8 cellular contexts compared by ENCODE assay signal in the genomic region with DNA sequence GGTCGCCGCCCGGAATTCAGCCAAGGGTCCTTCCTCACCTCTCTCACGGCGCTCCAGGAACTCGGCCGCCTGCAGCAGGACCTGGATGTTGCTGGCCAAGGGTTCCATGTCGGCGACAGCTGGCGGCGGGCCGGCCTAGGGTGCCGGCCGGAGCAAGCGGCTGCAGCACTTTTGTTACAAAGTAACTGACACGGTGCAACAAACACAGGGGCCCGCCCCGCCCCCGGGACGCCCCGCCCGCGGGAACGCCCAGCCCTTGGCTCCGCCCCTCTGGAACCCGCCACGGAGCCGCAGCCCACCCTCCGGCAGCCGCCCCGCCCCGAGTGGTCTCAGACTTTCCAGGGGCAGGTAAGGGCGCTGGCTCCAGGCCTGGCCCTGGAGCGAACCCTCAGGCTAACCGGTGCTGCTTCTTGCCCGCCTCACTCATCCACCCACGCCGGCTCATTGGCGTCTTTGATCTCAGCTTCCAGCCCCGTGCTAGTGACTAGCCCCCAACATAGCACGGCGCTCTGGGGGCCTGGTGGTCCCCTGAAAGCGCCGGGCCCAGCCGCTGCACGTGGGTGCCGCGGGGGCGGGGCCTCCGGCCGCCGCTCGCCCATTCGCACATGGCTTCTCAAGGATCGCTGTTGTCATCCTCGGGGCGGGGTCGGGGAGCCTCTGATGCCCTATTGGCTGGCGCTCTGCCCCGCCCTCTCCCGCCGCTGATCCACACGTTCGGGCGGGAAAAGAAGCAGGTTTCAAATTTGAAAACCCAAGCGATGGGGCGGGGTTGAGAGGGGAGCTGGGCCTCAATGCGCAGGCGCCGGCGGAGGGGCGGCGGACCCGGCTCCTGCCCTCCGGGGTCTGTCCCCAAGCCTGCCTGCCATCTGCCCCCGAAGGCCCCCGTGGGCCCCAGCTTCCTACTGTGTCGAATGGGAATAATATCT. TPM values are rescaled to one million over a fixed set of nuclear protein-coding genes. Genes with fewer than 3 reads are reported as not detected.
DNase-seq lines count a peak whose midpoint lies in the region; ATAC-seq, FAIRE-seq and TF ChIP-seq lines count a peak whose summit lies in the region.

A gene with protein sequence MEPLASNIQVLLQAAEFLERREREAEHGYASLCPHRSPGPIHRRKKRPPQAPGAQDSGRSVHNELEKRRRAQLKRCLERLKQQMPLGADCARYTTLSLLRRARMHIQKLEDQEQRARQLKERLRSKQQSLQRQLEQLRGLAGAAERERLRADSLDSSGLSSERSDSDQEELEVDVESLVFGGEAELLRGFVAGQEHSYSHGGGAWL (minus strand): TSS at position 176 of the 926 bp plus-strand sequence. CDS start 68 bp downstream, at position 108.

- H3K27me3 ChIP-seq in SU-DHL-6 (ENCODE audit: low read length) (no peaks in the 10 kb centered on the region), cardiac muscle cell (no peaks in the 10 kb centered on the region)

- peak; percentile 95 for FAIRE-seq in GM12892 (lab: Jason Lieb, UNC)

- peaks cover 14% of the 10 kb centered on the region for H3K4me1 Mint-ChIP-seq in activated naive CD8-positive, alpha-beta T cell treated with anti-CD3 and anti-CD28 coated beads for 36 hours
- H3K4me1 Mint-ChIP-seq in type B pancreatic cell (ENCODE audit: unreplicated experiment): peaks cover 10% of the 10 kb centered on the region

- H3K4me2 ChIP-seq in SU-DHL-6 (ENCODE audit: low read depth, low read length, poor library complexity, severe bottlenecking): peak within 1 kb of the TSS; percentile 88

- H3K79me2 ChIP-seq in SU-DHL-6 (ENCODE audit: insufficient read depth, low read length): no peaks in the 10 kb centered on the region

- peak; percentile 87 for DNase-seq in GM12892 (ENCODE audit: insufficient read length)
- DNase-seq in NCI-H1417 treated with DMSO at 0.1 percent for 48 hours (lab: John Stamatoyannopoulos, UW): peak; percentile 69
- DNase-seq in activated naive CD8-positive, alpha-beta T cell treated with anti-CD3 and anti-CD28 coated beads for 36 hours: peak; percentile 99
- DNase-seq in cardiac muscle cell (ENCODE audit: low read depth in 1 of 2, low spot score in 1 of 2): peak; percentile 96 to 99
- peak; percentile 93 for DNase-seq in pons (ENCODE audit: low spot score)
- peak; percentile 96 for DNase-seq in type B pancreatic cell (ENCODE audit: extremely low spot score, unreplicated experiment)

- TF ChIP-seq CTCF in SU-DHL-6 (IDR thresholded peaks at IDR 0.05; ENCODE audit: insufficient read depth, low read length, poor library complexity, severe bottlenecking): no peak
- TF ChIP-seq CTCF in cardiac muscle cell (IDR thresholded peaks at IDR 0.05; ENCODE audit: low read depth, low read length): no peak
- TF ChIP-seq CTCF in type B pancreatic cell (conservative IDR thresholded peaks at IDR 0.05): no peak

- peak within 1 kb of the TSS; percentile 72 for H2AFZ ChIP-seq in SU-DHL-6 (ENCODE audit: low read depth, low read length, severe bottlenecking)

- H3K27me3 Mint-ChIP-seq in activated naive CD8-positive, alpha-beta T cell treated with anti-CD3 and anti-CD28 coated beads for 36 hours: no peaks in the 10 kb centered on the region
- H3K27me3 Mint-ChIP-seq in type B pancreatic cell: no peaks in the 10 kb centered on the region

- no peaks in the 10 kb centered on the region for H3K4me1 ChIP-seq in cardiac muscle cell (ENCODE audit: low read depth)

- peaks cover 11% of the 10 kb centered on the region for H3K36me3 Mint-ChIP-seq in activated naive CD8-positive, alpha-beta T cell treated with anti-CD3 and anti-CD28 coated beads for 36 hours
- H3K36me3 Mint-ChIP-seq in type B pancreatic cell: peaks cover 5% of the 10 kb centered on the region

- H3K4me3 Mint-ChIP-seq in activated naive CD8-positive, alpha-beta T cell treated with anti-CD3 and anti-CD28 coated beads for 36 hours: peak within 1 kb of the TSS; percentile 87
- peak within 1 kb of the TSS; percentile 90 for H3K4me3 Mint-ChIP-seq in type B pancreatic cell

- peak within 1 kb of the TSS; percentile 75 for H3K9ac ChIP-seq in SU-DHL-6 (ENCODE audit: low read length)

- H3F3A ChIP-seq in SU-DHL-6 (ENCODE audit: insufficient read depth): peaks cover 29% of the 10 kb centered on the region

- peak; percentile 86 for ATAC-seq in HG02798 (IDR thresholded peaks at IDR 0.05; ENCODE audit: poor library complexity, unreplicated experiment)

- no peaks in the 10 kb centered on the region for H3K9me2 ChIP-seq in SU-DHL-6 (replicated peaks; ENCODE audit: insufficient read depth, low read length)

- 0 out of 2 replicates have a peak, but pooled peaks cover under 1% of the 10 kb centered on the region for H3K36me3 ChIP-seq in SU-DHL-6 (ENCODE audit: low read length)
- H3K36me3 ChIP-seq in cardiac muscle cell: no peaks in the 10 kb centered on the region

- no peaks in the 10 kb centered on the region for H3K9me3 Mint-ChIP-seq in activated naive CD8-positive, alpha-beta T cell treated with anti-CD3 and anti-CD28 coated beads for 36 hours
- H3K9me3 Mint-ChIP-seq in type B pancreatic cell: no peaks in the 10 kb centered on the region

- H4K20me1 ChIP-seq in SU-DHL-6 (ENCODE audit: low read depth, low read length): peaks cover 6% of the 10 kb centered on the region; the same call in 1 of the 2 replicates

- H3K27ac Mint-ChIP-seq in activated naive CD8-positive, alpha-beta T cell treated with anti-CD3 and anti-CD28 coated beads for 36 hours: peak within 1 kb of the TSS; percentile 90
- H3K27ac Mint-ChIP-seq in type B pancreatic cell: peak within 1 kb of the TSS; percentile 84

- TF ChIP-seq POLR2A in GM12892 (IDR thresholded peaks at IDR 0.05; ENCODE audit: low read depth, low read length): 0 out of 2 replicates have a peak, but pooled peaks have one; percentile 28

- peak within 1 kb of the TSS; percentile 64 for H3K4me3 ChIP-seq in SU-DHL-6 (ENCODE audit: insufficient read depth, low read length, poor library complexity, severe bottlenecking)
- peak within 1 kb of the TSS; percentile 41 for H3K4me3 ChIP-seq in cardiac muscle cell

- H3K9me3 ChIP-seq in SU-DHL-6 (ENCODE audit: insufficient read depth, low read length) (no peaks in the 10 kb centered on the region), cardiac muscle cell (ENCODE audit: low read depth) (no peaks in the 10 kb centered on the region)

- H3K27ac ChIP-seq in SU-DHL-6 (ENCODE audit: low read depth, low read length): peak within 1 kb of the TSS; percentile 88
- H3K27ac ChIP-seq in cardiac muscle cell: peak within 1 kb of the TSS; percentile 58

RNA-seq across cellular contexts. Expression of the gene that starts here (rescaled TPM):
- polyA plus RNA-seq in GM12892 (2012; ENCODE audit: missing spikeins): 4.8 TPM
- 10 to 100 TPM; 14.7 to 17.3 TPM for total RNA-seq in activated naive CD8-positive, alpha-beta T cell treated with anti-CD3 and anti-CD28 coated beads for 36 hours
- 15.2 and 112 TPM in 2 replicates for total RNA-seq in cardiac muscle cell
- polyA plus RNA-seq in cardiac muscle cell: 7.3 and 50.5 TPM in 2 replicates
- 10.2 and 29.5 TPM in 2 replicates for total RNA-seq in type B pancreatic cell (ENCODE audit: low replicate concordance)

Comparison
In these comparisons a context has a peak if more than half of its experiments do, and no peak if none do; other contexts are left out.
1. Peak in every context shown above with its lines: DNase-seq, ATAC-seq, H3K4me3 ChIP-seq and H3K27ac ChIP-seq.